1 cellular context compared by ENCODE assay signal in the genomic region with DNA sequence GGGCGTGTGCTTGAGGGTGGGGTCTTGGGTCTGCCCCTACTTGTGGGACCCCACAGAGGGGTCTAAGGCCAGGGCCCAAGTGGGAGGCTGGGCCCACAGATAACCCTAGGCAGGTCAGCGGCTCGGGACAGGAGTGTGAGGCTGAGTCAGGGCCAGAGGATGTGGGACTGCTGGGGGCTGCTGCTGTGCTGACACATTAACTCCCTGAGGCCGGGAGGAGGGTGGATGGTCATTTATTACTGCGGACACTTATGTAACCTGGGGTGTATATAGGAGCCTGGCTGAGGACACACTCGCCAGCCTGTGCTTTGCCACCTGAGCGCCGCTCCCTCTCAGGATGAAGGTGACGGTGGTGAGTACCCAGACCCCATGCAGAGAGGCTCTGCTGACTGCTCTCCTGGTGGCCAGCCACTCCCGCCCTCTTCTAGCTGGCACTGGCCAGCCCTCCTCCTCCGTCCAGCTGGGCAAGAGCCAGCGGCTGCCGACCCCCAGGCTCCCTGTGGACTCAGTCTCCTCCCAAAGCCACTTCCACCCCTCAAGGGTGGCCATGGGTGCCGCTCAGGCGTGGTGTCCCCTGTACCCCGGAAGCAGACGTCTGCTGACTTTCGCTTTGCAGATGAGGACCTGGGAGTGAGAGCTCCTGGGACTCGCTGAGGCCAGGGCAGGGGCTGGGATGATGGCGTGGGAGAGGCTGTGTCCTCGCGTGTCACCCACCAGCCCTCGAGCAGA.
TF ChIP-seq lines count a peak whose summit lies in the region.

Gene MIOX (plus strand): TSS at position 299 of the 729 bp plus-strand sequence. CDS start 39 bp downstream, at position 338.

TF ChIP-seq in K562, 482 proteins besides CTCF, POLR2A, EP300 and RAD21:
- no peak for TF ChIP-seq EHMT2 (IDR thresholded peaks at IDR 0.05)
- no peak for TF ChIP-seq RBM14 (IDR thresholded peaks at IDR 0.05; ENCODE audit: borderline replicate concordance, insufficient read depth, low read depth, low read length)
- TF ChIP-seq NR2C1 (IDR thresholded peaks at IDR 0.05): no peak
- TF ChIP-seq NR2C1 (tag; IDR thresholded peaks at IDR 0.05): 0 out of 2 replicates have a peak, but pooled peaks have one; percentile 36
- TF ChIP-seq POLR2G (IDR thresholded peaks at IDR 0.05; ENCODE audit: low read depth, low read length): peak; percentile 58
- TF ChIP-seq ZBTB7A (IDR thresholded peaks at IDR 0.05; ENCODE audit: borderline replicate concordance, control insufficient read depth, low read depth, low read length): peak; percentile 50; the same call in 1 of the 2 replicates
